Comparison of ENCODE assay signal across 21 cellular contexts in genomic region chrX:65588795-65589194, GRCh38. TPM values are rescaled to one million over a fixed set of nuclear protein-coding genes. Genes with fewer than 3 reads are reported as not detected.
DNase-seq lines count a peak whose midpoint lies in the region; ATAC-seq and TF ChIP-seq lines count a peak whose summit lies in the region.
"Had no signal": no experiment of that assay in that cellular context is flagged by ENCODE, and none has a peak within 500 bp of the region (broad histone marks: within the 10 kb centered on the region; RNA-seq: fewer than 3 reads in every experiment).

No MANE protein-coding gene starts in this region.

- H3K27me3 Mint-ChIP-seq in MCF 10A (ENCODE audit: insufficient read depth, unreplicated experiment) = no peaks in the 10 kb centered on the region
- no peaks in the 10 kb centered on the region for H3K27me3 Mint-ChIP-seq in activated T-helper 17 cell treated with anti-CD3 and anti-CD28 coated beads, Interleukin-2, amount 50 U/mL, for 72 hours
- H3K27me3 Mint-ChIP-seq: activated naive CD8-positive, alpha-beta T cell treated with anti-CD3 and anti-CD28 coated beads, Interleukin-2, amount 50 U/mL, for 24 hours; stimulated activated naive CD8-positive, alpha-beta T cell treated with anti-CD3 and anti-CD28 coated beads, Interleukin-15, amount 100 ng/mL, for 72 hours had no signal

- H4K20me1 ChIP-seq in BLaER1 treated with 17β-estradiol and CSF1 and Interleukin-3, amounts not matched to agents 10 nM and 100 nM = no peaks in the 10 kb centered on the region; a peak in 1 of 22 replicates
- H4K20me1 ChIP-seq in smooth muscle cell (ENCODE audit: low read depth) = no peaks in the 10 kb centered on the region

- DNase-seq in MCF 10A (ENCODE audit: unreplicated experiment) (no peak), lower lobe of right lung (no peak), smooth muscle cell (lab: John Stamatoyannopoulos, UW; ENCODE audit: unreplicated experiment) (no peak), HEK293T (ENCODE audit: extremely low spot score) (no peak), NCI-H524 treated with DMSO at 0.1 percent for 48 hours (lab: John Stamatoyannopoulos, UW) (no peak), GM19240 (ENCODE audit: insufficient read length, low spot score) (no peak)
- DNase-seq: activated CD4-positive, alpha-beta T cell treated with anti-CD3 and anti-CD28 coated beads, Interleukin-2, amount 50 U/mL, for 48 hours; activated CD4-positive, CD25-positive, alpha-beta regulatory T cell; activated CD8-positive, alpha-beta memory T cell treated with anti-CD3 and anti-CD28 coated beads, Interleukin-2, amount 50 U/mL, for 48 hours; activated effector memory CD4-positive, alpha-beta T cell treated with Interleukin-2 at 50 U/mL for 16 hours; activated naive CD8-positive, alpha-beta T cell treated with anti-CD3 and anti-CD28 coated beads, Interleukin-2, amount 50 U/mL, for 24 hours; MV-4-11; NCI-H1694; NCI-H526 treated with DMSO at 0.1 percent for 48 hours; stimulated activated naive CD8-positive, alpha-beta T cell treated with anti-CD3 and anti-CD28 coated beads, Interleukin-15, amount 100 ng/mL, for 72 hours; T-helper 9 cell had no signal

- no peaks in the 10 kb centered on the region for H3K9me3 ChIP-seq in BLaER1 treated with 17β-estradiol and CSF1 and Interleukin-3, amounts not matched to agents 10 nM and 100 nM (replicated peaks in 1 of 11)
- no peaks in the 10 kb centered on the region for H3K9me3 ChIP-seq in lower lobe of right lung
- H3K9me3 ChIP-seq in smooth muscle cell (replicated peaks; ENCODE audit: low read depth) = no peaks in the 10 kb centered on the region
- H3K9me3 ChIP-seq: heart left ventricle had no signal

- POLR2A ChIA-PET in MCF 10A (lab: Yijun Ruan, JAX) (interaction anchor here (0.6 kb wide), 1 partner anchor 227 kb away, joined by 3 read pairs; no protein-coding TSS in a partner anchor), HEK293T (lab: Yijun Ruan, JAX) (no interaction called here)

- H3K4me2 ChIP-seq in BLaER1 treated with 17β-estradiol and CSF1 and Interleukin-3, amounts not matched to agents 10 nM and 100 nM = peak overlapping the region in 7 of 11 experiments; percentile 22 to 67 (median 59); a peak in 12 of 22 replicates
- H3K4me2 ChIP-seq in smooth muscle cell = no peak overlapping the region

- TF ChIP-seq CTCF in MCF 10A (IDR thresholded peaks at IDR 0.05; ENCODE audit: unreplicated experiment) (no peak), lower lobe of right lung (IDR thresholded peaks at IDR 0.05) (no peak), smooth muscle cell (IDR thresholded peaks at IDR 0.05; ENCODE audit: borderline replicate concordance, insufficient read depth, poor library complexity, severe bottlenecking) (no peak)

- no peaks in the 10 kb centered on the region for H3K36me3 Mint-ChIP-seq in MCF 10A (ENCODE audit: insufficient read depth, unreplicated experiment)
- no peaks in the 10 kb centered on the region for H3K36me3 Mint-ChIP-seq in activated T-helper 17 cell treated with anti-CD3 and anti-CD28 coated beads, Interleukin-2, amount 50 U/mL, for 72 hours (ENCODE audit: low read depth)
- H3K36me3 Mint-ChIP-seq: CD14-positive monocyte had no signal

- H3F3A ChIP-seq in smooth muscle cell (ENCODE audit: low read depth) = no peaks in the 10 kb centered on the region

- H3K4me3 Mint-ChIP-seq in MCF 10A (ENCODE audit: unreplicated experiment) = peak overlapping the region; percentile 52
- no peak overlapping the region for H3K4me3 Mint-ChIP-seq in activated T-helper 17 cell treated with anti-CD3 and anti-CD28 coated beads, Interleukin-2, amount 50 U/mL, for 72 hours
- H3K4me3 Mint-ChIP-seq: activated naive CD8-positive, alpha-beta T cell treated with anti-CD3 and anti-CD28 coated beads, Interleukin-2, amount 50 U/mL, for 24 hours; stimulated activated naive CD8-positive, alpha-beta T cell treated with anti-CD3 and anti-CD28 coated beads, Interleukin-15, amount 100 ng/mL, for 72 hours had no signal

- peaks cover 9% of the 10 kb centered on the region for H3K4me1 Mint-ChIP-seq in MCF 10A (ENCODE audit: insufficient read depth, unreplicated experiment)
- no peaks in the 10 kb centered on the region for H3K4me1 Mint-ChIP-seq in activated T-helper 17 cell treated with anti-CD3 and anti-CD28 coated beads, Interleukin-2, amount 50 U/mL, for 72 hours

- H3K4me1 ChIP-seq in BLaER1 treated with 17β-estradiol and CSF1 and Interleukin-3, amounts not matched to agents 10 nM and 100 nM = peaks cover 0 to 28% (median 13%) of the 10 kb centered on the region in 10 experiments; a peak in 12 of 20 replicates
- peaks cover 4% of the 10 kb centered on the region for H3K4me1 ChIP-seq in lower lobe of right lung
- H3K4me1 ChIP-seq in smooth muscle cell (ENCODE audit: low read depth) = no peaks in the 10 kb centered on the region

- intact Hi-C loops in MCF 10A (cut with micrococcal nuclease) (no loop called here), lower lobe of right lung (cut with DNase I) (no loop called here)

- peak overlapping the region in 3 of 11 experiments; percentile 47 to 50 (median 49); a peak in 3 of 22 replicates for H3K9ac ChIP-seq in BLaER1 treated with 17β-estradiol and CSF1 and Interleukin-3, amounts not matched to agents 10 nM and 100 nM
- H3K9ac ChIP-seq in smooth muscle cell (ENCODE audit: low read depth) = no peak overlapping the region

- peak in 1 of 2 donors; percentile 5 for ATAC-seq in lower lobe of right lung
- no peak for ATAC-seq in activated T-helper 17 cell treated with anti-CD3 and anti-CD28 coated beads, Interleukin-2, amount 50 U/mL, for 72 hours (replicated peaks)
- ATAC-seq: activated naive CD8-positive, alpha-beta T cell treated with anti-CD3 and anti-CD28 coated beads, Interleukin-2, amount 50 U/mL, for 24 hours; stimulated activated naive CD8-positive, alpha-beta T cell treated with anti-CD3 and anti-CD28 coated beads, Interleukin-15, amount 100 ng/mL, for 72 hours had no signal

- no peak overlapping the region for H2AFZ ChIP-seq in smooth muscle cell (ENCODE audit: low read depth)

- no peaks in the 10 kb centered on the region for H3K79me2 ChIP-seq in smooth muscle cell (ENCODE audit: low read depth)

- H3K27ac ChIP-seq in BLaER1 treated with 17β-estradiol and CSF1 and Interleukin-3, amounts not matched to agents 10 nM and 100 nM = peak overlapping the region in 6 of 11 experiments; percentile 10 to 71 (median 55); a peak in 10 of 22 replicates
- H3K27ac ChIP-seq in lower lobe of right lung (peak overlapping the region; percentile 58), smooth muscle cell (ENCODE audit: low read depth) (peak overlapping the region; percentile 53)
- H3K27ac ChIP-seq: brain microvascular endothelial cell had no signal

- peaks cover 10 to 64% (median 46%) of the 10 kb centered on the region in 11 experiments; a peak in 21 of 22 replicates for H3K27me3 ChIP-seq in BLaER1 treated with 17β-estradiol and CSF1 and Interleukin-3, amounts not matched to agents 10 nM and 100 nM
- no peaks in the 10 kb centered on the region for H3K27me3 ChIP-seq in lower lobe of right lung (ENCODE audit: low read depth)
- no peaks in the 10 kb centered on the region for H3K27me3 ChIP-seq in smooth muscle cell (ENCODE audit: low read depth)
- H3K27me3 ChIP-seq: brain microvascular endothelial cell had no signal

- no TSS peak for BruUV-seq in MCF 10A (replicated peaks; lab: Mats Ljungman, UMichigan)

- CTCF ChIA-PET in MCF 10A (lab: Yijun Ruan, JAX) (interaction anchor here (0.6 to 1.1 kb wide), 2 partner anchors 58 to 116 kb away, joined by 3 to 4 read pairs; no protein-coding TSS in a partner anchor), HEK293T (lab: Yijun Ruan, JAX) (no interaction called here)

- H3K4me3 ChIP-seq in BLaER1 treated with 17β-estradiol and CSF1 and Interleukin-3, amounts not matched to agents 10 nM and 100 nM = peak overlapping the region in 3 of 10 experiments; percentile 14 to 53 (median 47); a peak in 4 of 20 replicates
- H3K4me3 ChIP-seq in lower lobe of right lung = peak overlapping the region; percentile 42
- H3K4me3 ChIP-seq in smooth muscle cell = no peak overlapping the region

- 88% methylated on average over 1 of the region's 1 CpG for WGBS in smooth muscle cell (ENCODE audit: low lambda C conversion rate)

- H3K27ac Mint-ChIP-seq in MCF 10A (ENCODE audit: low read depth, unreplicated experiment) = peak overlapping the region; percentile 60
- no peak overlapping the region for H3K27ac Mint-ChIP-seq in activated T-helper 17 cell treated with anti-CD3 and anti-CD28 coated beads, Interleukin-2, amount 50 U/mL, for 72 hours
- H3K27ac Mint-ChIP-seq: activated naive CD8-positive, alpha-beta T cell treated with anti-CD3 and anti-CD28 coated beads, Interleukin-2, amount 50 U/mL, for 24 hours; stimulated activated naive CD8-positive, alpha-beta T cell treated with anti-CD3 and anti-CD28 coated beads, Interleukin-15, amount 100 ng/mL, for 72 hours had no signal

- H3K36me3 ChIP-seq in BLaER1 treated with 17β-estradiol and CSF1 and Interleukin-3, amounts not matched to agents 10 nM and 100 nM = no peaks in the 10 kb centered on the region
- H3K36me3 ChIP-seq in lower lobe of right lung (no peaks in the 10 kb centered on the region), smooth muscle cell (ENCODE audit: low read depth) (no peaks in the 10 kb centered on the region)
- H3K36me3 ChIP-seq: brain microvascular endothelial cell, heart left ventricle had no signal

- no peaks in the 10 kb centered on the region for H3K9me3 Mint-ChIP-seq in MCF 10A (ENCODE audit: unreplicated experiment)
- no peaks in the 10 kb centered on the region for H3K9me3 Mint-ChIP-seq in activated T-helper 17 cell treated with anti-CD3 and anti-CD28 coated beads, Interleukin-2, amount 50 U/mL, for 72 hours
- H3K9me3 Mint-ChIP-seq: activated naive CD8-positive, alpha-beta T cell treated with anti-CD3 and anti-CD28 coated beads, Interleukin-2, amount 50 U/mL, for 24 hours; stimulated activated naive CD8-positive, alpha-beta T cell treated with anti-CD3 and anti-CD28 coated beads, Interleukin-15, amount 100 ng/mL, for 72 hours had no signal

TF ChIP-seq in HEK293T, 16 proteins besides CTCF, POLR2A, EP300 and RAD21 (continues in another document):
- no peak for TF ChIP-seq L3MBTL2 (conservative IDR thresholded peaks at IDR 0.05)
- TF ChIP-seq ELF4 (IDR thresholded peaks at IDR 0.05) = no peak
- TF ChIP-seq NFRKB (IDR thresholded peaks at IDR 0.05) = no peak
- no peak for TF ChIP-seq LEF1 (IDR thresholded peaks at IDR 0.05; ENCODE audit: borderline replicate concordance)
- no peak for TF ChIP-seq PKNOX1 (IDR thresholded peaks at IDR 0.05)

RNA-seq across cellular contexts. Expression of gene LAS1L, which starts 54.2 kb away (rescaled TPM):
- total RNA-seq in MCF 10A (2022) (42.2 and 49.8 TPM in 2 replicates), lower lobe of right lung (25.7 TPM), smooth muscle cell (13.6 and 15.1 TPM in 2 replicates)
- polyA plus RNA-seq in smooth muscle cell = 20.0 and 25.6 TPM in 2 replicates
- 10 to 100 TPM; 29.7 to 56.7 TPM for total RNA-seq in activated T-helper 17 cell treated with anti-CD3 and anti-CD28 coated beads, Interleukin-2, amount 50 U/mL, for 72 hours
